1 cellular context compared by ENCODE assay signal in the genomic region with DNA sequence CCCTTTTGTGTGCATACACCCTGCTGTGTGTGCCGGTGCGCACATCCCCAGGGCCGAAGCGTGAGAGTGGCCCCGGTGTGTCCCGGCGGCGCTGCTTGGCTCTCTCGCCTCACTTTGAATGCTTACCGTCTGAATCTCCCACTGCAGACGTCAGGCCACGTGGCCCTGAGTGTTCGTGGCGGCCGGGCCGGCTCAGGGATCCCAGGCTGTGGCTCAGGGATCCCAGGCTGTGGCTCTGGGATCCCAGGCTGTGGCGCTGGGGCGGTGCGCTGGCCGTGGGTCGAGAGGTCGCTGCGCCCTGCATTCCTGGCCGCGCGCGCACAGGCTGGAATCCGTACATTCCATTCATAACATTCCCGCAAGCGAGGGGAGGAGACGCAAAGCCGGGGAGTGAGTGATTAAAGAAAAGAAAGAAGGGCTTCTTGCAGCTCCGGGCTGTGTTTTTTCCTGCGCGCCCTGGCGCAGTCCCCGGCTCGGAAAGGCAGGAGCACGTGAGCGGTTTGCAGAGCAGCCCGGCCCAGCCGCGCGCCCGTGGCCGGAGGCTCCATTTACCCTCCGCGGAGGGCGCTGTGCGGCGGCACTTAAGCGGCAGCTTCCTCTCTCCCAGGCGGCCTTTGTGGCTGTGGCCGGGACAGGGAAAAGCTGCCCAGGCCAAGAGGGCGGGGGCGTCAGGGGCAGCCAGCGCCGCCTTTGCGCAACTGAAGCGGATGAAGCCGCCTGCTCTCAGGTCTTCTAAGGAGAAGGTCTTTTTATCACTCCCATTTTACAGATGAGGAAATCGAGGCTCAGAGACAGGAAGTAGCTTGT.
TF ChIP-seq lines count a peak whose summit lies in the region.

No MANE protein-coding gene starts in this region.

TF ChIP-seq in HepG2, 621 proteins besides CTCF, POLR2A, EP300 and RAD21 (continued from another document and continues in another):
- TF ChIP-seq, protein P1, sequence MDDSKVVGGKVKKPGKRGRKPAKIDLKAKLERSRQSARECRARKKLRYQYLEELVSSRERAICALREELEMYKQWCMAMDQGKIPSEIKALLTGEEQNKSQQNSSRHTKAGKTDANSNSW (CRISPR knock-in tag; IDR thresholded peaks at IDR 0.05; ENCODE audit: borderline replicate concordance): no peak
- TF ChIP-seq, protein P2, sequence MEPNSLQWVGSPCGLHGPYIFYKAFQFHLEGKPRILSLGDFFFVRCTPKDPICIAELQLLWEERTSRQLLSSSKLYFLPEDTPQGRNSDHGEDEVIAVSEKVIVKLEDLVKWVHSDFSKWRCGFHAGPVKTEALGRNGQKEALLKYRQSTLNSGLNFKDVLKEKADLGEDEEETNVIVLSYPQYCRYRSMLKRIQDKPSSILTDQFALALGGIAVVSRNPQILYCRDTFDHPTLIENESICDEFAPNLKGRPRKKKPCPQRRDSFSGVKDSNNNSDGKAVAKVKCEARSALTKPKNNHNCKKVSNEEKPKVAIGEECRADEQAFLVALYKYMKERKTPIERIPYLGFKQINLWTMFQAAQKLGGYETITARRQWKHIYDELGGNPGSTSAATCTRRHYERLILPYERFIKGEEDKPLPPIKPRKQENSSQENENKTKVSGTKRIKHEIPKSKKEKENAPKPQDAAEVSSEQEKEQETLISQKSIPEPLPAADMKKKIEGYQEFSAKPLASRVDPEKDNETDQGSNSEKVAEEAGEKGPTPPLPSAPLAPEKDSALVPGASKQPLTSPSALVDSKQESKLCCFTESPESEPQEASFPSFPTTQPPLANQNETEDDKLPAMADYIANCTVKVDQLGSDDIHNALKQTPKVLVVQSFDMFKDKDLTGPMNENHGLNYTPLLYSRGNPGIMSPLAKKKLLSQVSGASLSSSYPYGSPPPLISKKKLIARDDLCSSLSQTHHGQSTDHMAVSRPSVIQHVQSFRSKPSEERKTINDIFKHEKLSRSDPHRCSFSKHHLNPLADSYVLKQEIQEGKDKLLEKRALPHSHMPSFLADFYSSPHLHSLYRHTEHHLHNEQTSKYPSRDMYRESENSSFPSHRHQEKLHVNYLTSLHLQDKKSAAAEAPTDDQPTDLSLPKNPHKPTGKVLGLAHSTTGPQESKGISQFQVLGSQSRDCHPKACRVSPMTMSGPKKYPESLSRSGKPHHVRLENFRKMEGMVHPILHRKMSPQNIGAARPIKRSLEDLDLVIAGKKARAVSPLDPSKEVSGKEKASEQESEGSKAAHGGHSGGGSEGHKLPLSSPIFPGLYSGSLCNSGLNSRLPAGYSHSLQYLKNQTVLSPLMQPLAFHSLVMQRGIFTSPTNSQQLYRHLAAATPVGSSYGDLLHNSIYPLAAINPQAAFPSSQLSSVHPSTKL (CRISPR knock-in tag; IDR thresholded peaks at IDR 0.05): peak; percentile 84
- peak; percentile 24 for TF ChIP-seq CBX1 (IDR thresholded peaks at IDR 0.05; ENCODE audit: low read depth)
- TF ChIP-seq ZNF431 (CRISPR knock-in tag; IDR thresholded peaks at IDR 0.05; ENCODE audit: borderline replicate concordance, low read depth): 0 out of 2 replicates have a peak, but pooled peaks have one; percentile 7
- TF ChIP-seq, protein P3, sequence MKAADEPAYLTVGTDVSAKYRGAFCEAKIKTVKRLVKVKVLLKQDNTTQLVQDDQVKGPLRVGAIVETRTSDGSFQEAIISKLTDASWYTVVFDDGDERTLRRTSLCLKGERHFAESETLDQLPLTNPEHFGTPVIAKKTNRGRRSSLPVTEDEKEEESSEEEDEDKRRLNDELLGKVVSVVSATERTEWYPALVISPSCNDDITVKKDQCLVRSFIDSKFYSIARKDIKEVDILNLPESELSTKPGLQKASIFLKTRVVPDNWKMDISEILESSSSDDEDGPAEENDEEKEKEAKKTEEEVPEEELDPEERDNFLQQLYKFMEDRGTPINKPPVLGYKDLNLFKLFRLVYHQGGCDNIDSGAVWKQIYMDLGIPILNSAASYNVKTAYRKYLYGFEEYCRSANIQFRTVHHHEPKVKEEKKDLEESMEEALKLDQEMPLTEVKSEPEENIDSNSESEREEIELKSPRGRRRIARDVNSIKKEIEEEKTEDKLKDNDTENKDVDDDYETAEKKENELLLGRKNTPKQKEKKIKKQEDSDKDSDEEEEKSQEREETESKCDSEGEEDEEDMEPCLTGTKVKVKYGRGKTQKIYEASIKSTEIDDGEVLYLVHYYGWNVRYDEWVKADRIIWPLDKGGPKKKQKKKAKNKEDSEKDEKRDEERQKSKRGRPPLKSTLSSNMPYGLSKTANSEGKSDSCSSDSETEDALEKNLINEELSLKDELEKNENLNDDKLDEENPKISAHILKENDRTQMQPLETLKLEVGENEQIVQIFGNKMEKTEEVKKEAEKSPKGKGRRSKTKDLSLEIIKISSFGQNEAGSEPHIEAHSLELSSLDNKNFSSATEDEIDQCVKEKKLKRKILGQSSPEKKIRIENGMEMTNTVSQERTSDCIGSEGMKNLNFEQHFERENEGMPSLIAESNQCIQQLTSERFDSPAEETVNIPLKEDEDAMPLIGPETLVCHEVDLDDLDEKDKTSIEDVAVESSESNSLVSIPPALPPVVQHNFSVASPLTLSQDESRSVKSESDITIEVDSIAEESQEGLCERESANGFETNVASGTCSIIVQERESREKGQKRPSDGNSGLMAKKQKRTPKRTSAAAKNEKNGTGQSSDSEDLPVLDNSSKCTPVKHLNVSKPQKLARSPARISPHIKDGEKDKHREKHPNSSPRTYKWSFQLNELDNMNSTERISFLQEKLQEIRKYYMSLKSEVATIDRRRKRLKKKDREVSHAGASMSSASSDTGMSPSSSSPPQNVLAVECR (CRISPR knock-in tag; IDR thresholded peaks at IDR 0.05; ENCODE audit: borderline replicate concordance): peak; percentile 65; the same call in 1 of the 2 replicates
- peak; percentile 71; the same call in 1 of the 2 replicates for TF ChIP-seq ZNF546 (CRISPR knock-in tag; conservative IDR thresholded peaks at IDR 0.05)
- TF ChIP-seq, protein P4, sequence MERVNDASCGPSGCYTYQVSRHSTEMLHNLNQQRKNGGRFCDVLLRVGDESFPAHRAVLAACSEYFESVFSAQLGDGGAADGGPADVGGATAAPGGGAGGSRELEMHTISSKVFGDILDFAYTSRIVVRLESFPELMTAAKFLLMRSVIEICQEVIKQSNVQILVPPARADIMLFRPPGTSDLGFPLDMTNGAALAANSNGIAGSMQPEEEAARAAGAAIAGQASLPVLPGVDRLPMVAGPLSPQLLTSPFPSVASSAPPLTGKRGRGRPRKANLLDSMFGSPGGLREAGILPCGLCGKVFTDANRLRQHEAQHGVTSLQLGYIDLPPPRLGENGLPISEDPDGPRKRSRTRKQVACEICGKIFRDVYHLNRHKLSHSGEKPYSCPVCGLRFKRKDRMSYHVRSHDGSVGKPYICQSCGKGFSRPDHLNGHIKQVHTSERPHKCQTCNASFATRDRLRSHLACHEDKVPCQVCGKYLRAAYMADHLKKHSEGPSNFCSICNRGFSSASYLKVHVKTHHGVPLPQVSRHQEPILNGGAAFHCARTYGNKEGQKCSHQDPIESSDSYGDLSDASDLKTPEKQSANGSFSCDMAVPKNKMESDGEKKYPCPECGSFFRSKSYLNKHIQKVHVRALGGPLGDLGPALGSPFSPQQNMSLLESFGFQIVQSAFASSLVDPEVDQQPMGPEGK (CRISPR knock-in tag; IDR thresholded peaks at IDR 0.05): peak; percentile 61
- TF ChIP-seq ZNF230 (CRISPR knock-in tag; IDR thresholded peaks at IDR 0.05): peak; percentile 54; the same call in 1 of the 2 replicates
- TF ChIP-seq TEAD3 (CRISPR knock-in tag; optimal IDR thresholded peaks at IDR 0.05; ENCODE audit: borderline replicate concordance): peak; percentile 100
- peak; percentile 82 for TF ChIP-seq BHLHE40 (IDR thresholded peaks at IDR 0.05; ENCODE audit: low read length)
- TF ChIP-seq THAP11 (CRISPR knock-in tag; IDR thresholded peaks at IDR 0.05): peak; percentile 41; the same call in 1 of the 2 replicates
- TF ChIP-seq MED8 (CRISPR knock-in tag; IDR thresholded peaks at IDR 0.05; ENCODE audit: insufficient replicate concordance): peak; percentile 26
- 0 out of 2 replicates have a peak, but pooled peaks have one; percentile 36 for TF ChIP-seq ZNF556 (CRISPR knock-in tag; IDR thresholded peaks at IDR 0.05; ENCODE audit: borderline replicate concordance)
- no peak for TF ChIP-seq HOXA7 (CRISPR knock-in tag; IDR thresholded peaks at IDR 0.05)
- TF ChIP-seq, protein P5, sequence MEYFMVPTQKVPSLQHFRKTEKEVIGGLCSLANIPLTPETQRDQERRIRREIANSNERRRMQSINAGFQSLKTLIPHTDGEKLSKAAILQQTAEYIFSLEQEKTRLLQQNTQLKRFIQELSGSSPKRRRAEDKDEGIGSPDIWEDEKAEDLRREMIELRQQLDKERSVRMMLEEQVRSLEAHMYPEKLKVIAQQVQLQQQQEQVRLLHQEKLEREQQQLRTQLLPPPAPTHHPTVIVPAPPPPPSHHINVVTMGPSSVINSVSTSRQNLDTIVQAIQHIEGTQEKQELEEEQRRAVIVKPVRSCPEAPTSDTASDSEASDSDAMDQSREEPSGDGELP (IDR thresholded peaks at IDR 0.05; ENCODE audit: borderline replicate concordance, low read depth): no peak
- TF ChIP-seq BRCA1 (CRISPR knock-in tag; IDR thresholded peaks at IDR 0.05): no peak
- peak; percentile 61; the same call in 1 of the 2 replicates for TF ChIP-seq ELF3 (CRISPR knock-in tag; IDR thresholded peaks at IDR 0.05)
- TF ChIP-seq, protein P6, sequence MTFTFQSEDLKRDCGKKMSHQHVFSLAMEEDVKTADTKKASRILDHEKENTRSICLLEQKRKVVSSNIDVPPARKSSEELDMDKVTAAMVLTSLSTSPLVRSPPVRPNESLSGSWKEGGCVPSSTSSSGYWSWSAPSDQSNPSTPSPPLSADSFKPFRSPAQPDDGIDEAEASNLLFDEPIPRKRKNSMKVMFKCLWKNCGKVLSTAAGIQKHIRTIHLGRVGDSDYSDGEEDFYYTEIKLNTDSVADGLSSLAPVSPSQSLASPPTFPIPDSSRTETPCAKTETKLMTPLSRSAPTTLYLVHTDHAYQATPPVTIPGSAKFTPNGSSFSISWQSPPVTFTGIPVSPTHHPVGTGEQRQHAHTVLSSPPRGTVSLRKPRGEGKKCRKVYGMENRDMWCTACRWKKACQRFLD (CRISPR knock-in tag; IDR thresholded peaks at IDR 0.05; ENCODE audit: borderline replicate concordance): 0 out of 2 replicates have a peak, but pooled peaks have one; percentile 18
- peak; percentile 42; the same call in 1 of the 2 replicates for TF ChIP-seq ZFX (CRISPR knock-in tag; IDR thresholded peaks at IDR 0.05; ENCODE audit: low read depth)
- peak; percentile 34; the same call in 1 of the 2 replicates for TF ChIP-seq ZBTB7B (CRISPR knock-in tag; IDR thresholded peaks at IDR 0.05)
- TF ChIP-seq PAWR (CRISPR knock-in tag; IDR thresholded peaks at IDR 0.05; ENCODE audit: borderline replicate concordance): no peak
- no peak for TF ChIP-seq ZC3H4 (CRISPR knock-in tag; IDR thresholded peaks at IDR 0.05; ENCODE audit: borderline replicate concordance)
- no peak for TF ChIP-seq KLF11 (CRISPR knock-in tag; IDR thresholded peaks at IDR 0.05)
- TF ChIP-seq PHF8 (CRISPR knock-in tag; IDR thresholded peaks at IDR 0.05): peak; percentile 57
- peak; percentile 44; the same call in 1 of the 2 replicates for TF ChIP-seq ZNF501 (CRISPR knock-in tag; IDR thresholded peaks at IDR 0.05)
- TF ChIP-seq, protein P7, sequence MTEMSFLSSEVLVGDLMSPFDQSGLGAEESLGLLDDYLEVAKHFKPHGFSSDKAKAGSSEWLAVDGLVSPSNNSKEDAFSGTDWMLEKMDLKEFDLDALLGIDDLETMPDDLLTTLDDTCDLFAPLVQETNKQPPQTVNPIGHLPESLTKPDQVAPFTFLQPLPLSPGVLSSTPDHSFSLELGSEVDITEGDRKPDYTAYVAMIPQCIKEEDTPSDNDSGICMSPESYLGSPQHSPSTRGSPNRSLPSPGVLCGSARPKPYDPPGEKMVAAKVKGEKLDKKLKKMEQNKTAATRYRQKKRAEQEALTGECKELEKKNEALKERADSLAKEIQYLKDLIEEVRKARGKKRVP (CRISPR knock-in tag; IDR thresholded peaks at IDR 0.05): no peak
- TF ChIP-seq POLR2AphosphoS5 (IDR thresholded peaks at IDR 0.05; ENCODE audit: low read depth, low read length): no peak
- no peak for TF ChIP-seq AGO2 (optimal IDR thresholded peaks at IDR 0.05; ENCODE audit: low read depth, low read length)
- TF ChIP-seq, protein P8, sequence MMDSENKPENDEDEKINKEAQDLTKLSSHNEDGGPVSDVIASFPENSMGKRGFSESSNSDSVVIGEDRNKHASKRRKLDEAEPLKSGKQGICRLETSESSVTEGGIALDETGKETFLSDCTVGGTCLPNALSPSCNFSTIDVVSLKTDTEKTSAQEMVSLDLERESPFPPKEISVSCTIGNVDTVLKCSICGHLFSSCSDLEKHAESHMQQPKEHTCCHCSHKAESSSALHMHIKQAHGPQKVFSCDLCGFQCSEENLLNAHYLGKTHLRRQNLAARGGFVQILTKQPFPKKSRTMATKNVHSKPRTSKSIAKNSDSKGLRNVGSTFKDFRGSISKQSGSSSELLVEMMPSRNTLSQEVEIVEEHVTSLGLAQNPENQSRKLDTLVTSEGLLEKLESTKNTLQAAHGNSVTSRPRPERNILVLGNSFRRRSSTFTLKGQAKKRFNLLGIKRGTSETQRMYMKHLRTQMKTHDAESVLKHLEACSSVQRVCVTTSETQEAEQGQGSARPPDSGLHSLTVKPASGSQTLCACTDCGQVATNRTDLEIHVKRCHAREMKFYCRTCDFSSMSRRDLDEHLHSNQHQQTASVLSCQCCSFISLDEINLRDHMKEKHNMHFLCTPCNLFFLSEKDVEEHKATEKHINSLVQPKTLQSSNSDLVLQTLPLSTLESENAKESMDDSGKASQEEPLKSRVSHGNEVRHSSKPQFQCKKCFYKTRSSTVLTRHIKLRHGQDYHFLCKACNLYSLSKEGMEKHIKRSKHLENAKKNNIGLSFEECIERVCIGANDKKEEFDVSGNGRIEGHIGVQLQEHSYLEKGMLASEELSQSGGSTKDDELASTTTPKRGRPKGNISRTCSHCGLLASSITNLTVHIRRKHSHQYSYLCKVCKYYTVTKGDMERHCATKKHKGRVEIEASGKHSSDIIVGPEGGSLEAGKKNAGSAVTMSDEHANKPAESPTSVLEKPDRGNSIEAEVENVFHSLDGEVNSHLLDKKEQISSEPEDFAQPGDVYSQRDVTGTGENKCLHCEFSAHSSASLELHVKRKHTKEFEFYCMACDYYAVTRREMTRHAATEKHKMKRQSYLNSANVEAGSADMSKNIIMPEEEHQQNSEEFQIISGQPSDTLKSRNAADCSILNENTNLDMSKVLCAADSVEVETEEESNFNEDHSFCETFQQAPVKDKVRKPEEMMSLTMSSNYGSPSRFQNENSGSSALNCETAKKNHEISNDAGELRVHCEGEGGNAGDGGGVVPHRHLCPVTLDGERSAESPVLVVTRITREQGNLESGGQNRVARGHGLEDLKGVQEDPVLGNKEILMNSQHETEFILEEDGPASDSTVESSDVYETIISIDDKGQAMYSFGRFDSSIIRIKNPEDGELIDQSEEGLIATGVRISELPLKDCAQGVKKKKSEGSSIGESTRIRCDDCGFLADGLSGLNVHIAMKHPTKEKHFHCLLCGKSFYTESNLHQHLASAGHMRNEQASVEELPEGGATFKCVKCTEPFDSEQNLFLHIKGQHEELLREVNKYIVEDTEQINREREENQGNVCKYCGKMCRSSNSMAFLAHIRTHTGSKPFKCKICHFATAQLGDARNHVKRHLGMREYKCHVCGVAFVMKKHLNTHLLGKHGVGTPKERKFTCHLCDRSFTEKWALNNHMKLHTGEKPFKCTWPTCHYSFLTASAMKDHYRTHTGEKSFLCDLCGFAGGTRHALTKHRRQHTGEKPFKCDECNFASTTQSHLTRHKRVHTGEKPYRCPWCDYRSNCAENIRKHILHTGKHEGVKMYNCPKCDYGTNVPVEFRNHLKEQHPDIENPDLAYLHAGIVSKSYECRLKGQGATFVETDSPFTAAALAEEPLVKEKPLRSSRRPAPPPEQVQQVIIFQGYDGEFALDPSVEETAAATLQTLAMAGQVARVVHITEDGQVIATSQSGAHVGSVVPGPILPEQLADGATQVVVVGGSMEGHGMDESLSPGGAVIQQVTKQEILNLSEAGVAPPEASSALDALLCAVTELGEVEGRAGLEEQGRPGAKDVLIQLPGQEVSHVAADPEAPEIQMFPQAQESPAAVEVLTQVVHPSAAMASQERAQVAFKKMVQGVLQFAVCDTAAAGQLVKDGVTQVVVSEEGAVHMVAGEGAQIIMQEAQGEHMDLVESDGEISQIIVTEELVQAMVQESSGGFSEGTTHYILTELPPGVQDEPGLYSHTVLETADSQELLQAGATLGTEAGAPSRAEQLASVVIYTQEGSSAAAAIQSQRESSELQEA (CRISPR knock-in tag; IDR thresholded peaks at IDR 0.05; ENCODE audit: not compliant biosample characterization): peak; percentile 12
